ENCODE assay signal across 16 cellular contexts in the genomic region with DNA sequence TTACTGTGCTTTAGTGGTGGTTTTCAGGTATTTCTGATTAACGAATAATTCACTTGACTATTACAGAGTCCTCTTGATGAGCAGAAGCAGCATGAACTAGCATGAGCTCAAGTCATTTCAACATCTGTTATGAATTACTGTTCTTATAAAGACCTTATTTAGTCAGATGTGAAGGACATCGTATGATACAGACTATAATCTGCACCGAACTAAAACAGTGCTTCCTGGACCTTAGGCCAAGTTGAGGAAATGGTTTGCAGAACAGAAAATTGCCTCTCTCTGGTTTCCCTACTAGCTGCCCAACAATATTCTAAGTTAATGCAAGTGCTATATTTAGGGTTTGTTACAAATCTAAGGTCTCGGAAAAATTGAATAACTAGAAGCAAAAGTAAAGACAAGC.
DNase-seq lines count a peak whose midpoint lies in the region; ATAC-seq and TF ChIP-seq lines count a peak whose summit lies in the region.
"Had no signal": no experiment of that assay in that cellular context is flagged by ENCODE, and none has a peak within 500 bp of the region (broad histone marks: within the 10 kb centered on the region; RNA-seq: fewer than 3 reads in every experiment).

No MANE protein-coding gene starts in this region.

- H3K4me3 ChIP-seq in GM06990 (replicated peaks; ENCODE audit: low read depth, low read length), result no peak overlapping the region
- H3K4me3 ChIP-seq in fibroblast of mammary gland (ENCODE audit: control insufficient read depth, low read depth, low read length), result no peak overlapping the region
- H3K4me3 ChIP-seq in spleen, result no peak overlapping the region
- H3K4me3 ChIP-seq: gastrocnemius medialis, right lobe of liver had no signal

- peak; percentile 24 for DNase-seq in GM06990 (ENCODE audit: extremely low read depth, insufficient read length)
- peak; percentile 18 for DNase-seq in NAMALWA (ENCODE audit: low spot score)
- DNase-seq in fibroblast of mammary gland (ENCODE audit: low read depth), result peak; percentile 69
- no peak for DNase-seq in spleen
- DNase-seq in G401 (ENCODE audit: low spot score), result no peak
- no peak for DNase-seq in NCI-H2171 treated with DMSO at 0.1 percent for 48 hours (lab: John Stamatoyannopoulos, UW)
- DNase-seq: activated CD4-positive, alpha-beta T cell treated with anti-CD3 and anti-CD28 coated beads, Interleukin-2, amount 50 U/mL, for 48 hours; activated naive CD4-positive, alpha-beta T cell treated with Interleukin-2 at 50 U/mL for 16 hours; activated T-cell treated with anti-CD3 and anti-CD28 coated beads for 4 hours; gastrocnemius medialis; NCI-H1694; NCI-H446 treated with DMSO at 0.1 percent for 48 hours; right lobe of liver; SHP77; T-helper 1 cell had no signal

- H3K4me1 ChIP-seq in spleen, result peaks cover 0 to 37% (median 16%) of the 10 kb centered on the region in 6 donors
- H3K4me1 ChIP-seq: gastrocnemius medialis had no signal

- no peak for TF ChIP-seq CTCF in GM06990 (IDR thresholded peaks at IDR 0.05; ENCODE audit: insufficient read depth, low read length, poor library complexity, severe bottlenecking)
- no peak for TF ChIP-seq CTCF in fibroblast of mammary gland (conservative IDR thresholded peaks at IDR 0.05; ENCODE audit: control insufficient read depth, insufficient read depth, low read depth, low read length)
- no peak for TF ChIP-seq CTCF in spleen (IDR thresholded peaks at IDR 0.05 in 8 of 11, conservative IDR thresholded peaks at IDR 0.05 in 3 of 11)

- no peak for ATAC-seq in GM18498 (IDR thresholded peaks at IDR 0.05; ENCODE audit: unreplicated experiment)
- ATAC-seq: gastrocnemius medialis had no signal

- H3K36me3 ChIP-seq in GM06990 (ENCODE audit: control insufficient read depth, insufficient read depth, low read length) (no peaks in the 10 kb centered on the region), spleen (no peaks in the 10 kb centered on the region)
- H3K36me3 ChIP-seq: gastrocnemius medialis, right lobe of liver had no signal

- peak overlapping the region in 5 of 8 donors; percentile 22 to 68 (median 52) for H3K27ac ChIP-seq in spleen
- H3K27ac ChIP-seq: gastrocnemius medialis, right lobe of liver had no signal

- H3K27me3 ChIP-seq in GM06990 (replicated peaks; ENCODE audit: control insufficient read depth, insufficient read depth, low read length), result no peaks in the 10 kb centered on the region
- no peaks in the 10 kb centered on the region for H3K27me3 ChIP-seq in spleen (replicated peaks in 1 of 7)
- H3K27me3 ChIP-seq: gastrocnemius medialis, right lobe of liver had no signal

- no peak for TF ChIP-seq POLR2A in spleen (IDR thresholded peaks at IDR 0.05)

- intact Hi-C loops in spleen (cut with DNase I; ENCODE audit: low total_unique reads), result no loop called here

- 42 to 57% (median 47%) methylated on average over 4 of the region's 4 CpGs for WGBS in spleen, 5 donors

- H3K9me3 ChIP-seq in spleen, result no peaks in the 10 kb centered on the region
- H3K9me3 ChIP-seq: gastrocnemius medialis, right lobe of liver had no signal

- in situ Hi-C loops in G401 (cut with HindIII; ENCODE audit: low sequenced_read_pairs), result no loop called here

Comparison
In these comparisons a context has a peak if more than half of its experiments do, and no peak if none do; other contexts are left out.
1. DNase-seq: peak in GM06990 (single experiment), NAMALWA (single experiment) and fibroblast of mammary gland (single experiment); none in spleen (single experiment), G401 (single experiment) and NCI-H2171 treated with DMSO at 0.1 percent for 48 hours (single experiment).